6 cellular contexts compared by ENCODE assay signal in the genomic region with DNA sequence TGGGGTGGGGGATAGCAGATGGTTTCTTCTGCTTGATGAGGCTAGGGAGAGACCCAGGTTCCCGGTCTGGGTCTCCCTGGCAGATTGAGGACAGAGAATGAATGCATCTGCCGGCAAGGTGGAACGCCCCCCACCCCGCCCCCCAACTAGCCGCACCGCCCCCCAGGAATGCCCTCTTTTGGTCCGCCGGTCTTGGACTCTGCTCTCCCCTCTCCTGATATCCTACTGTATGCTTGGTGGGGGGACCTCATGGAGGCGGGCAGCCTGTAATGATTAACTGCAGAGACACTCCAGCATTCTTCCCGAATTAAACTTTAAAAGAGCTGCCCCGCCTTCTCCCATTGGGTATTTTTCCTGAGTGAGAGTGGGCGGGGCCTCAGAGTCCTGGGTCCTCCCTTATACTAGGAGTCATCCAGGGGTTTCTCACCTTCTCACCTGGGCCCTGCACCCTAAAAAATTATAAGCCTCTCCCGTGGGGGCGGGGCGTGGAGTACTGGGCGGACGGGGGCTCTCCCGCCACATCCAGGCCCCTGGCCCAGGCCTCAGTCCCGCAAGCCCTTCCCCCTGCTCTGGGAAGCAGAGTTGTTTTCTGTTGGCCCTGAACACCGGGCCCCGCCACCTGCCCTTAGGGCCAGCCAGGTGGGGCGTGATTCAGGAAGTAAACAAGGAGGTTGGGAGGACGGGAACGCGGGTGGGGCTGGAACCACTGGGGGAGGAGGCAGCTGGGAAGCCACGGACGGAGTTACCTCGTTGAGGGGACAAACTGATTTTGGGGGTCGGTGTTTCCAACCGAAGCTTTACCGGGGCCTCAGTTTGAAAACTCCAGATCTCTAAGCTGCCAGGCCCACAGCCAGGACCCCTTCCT. TPM values are rescaled to one million over a fixed set of nuclear protein-coding genes. Genes with fewer than 3 reads are reported as not detected.
DNase-seq lines count a peak whose midpoint lies in the region; ATAC-seq, FAIRE-seq and TF ChIP-seq lines count a peak whose summit lies in the region.

No MANE protein-coding gene starts in this region.

- H3K27ac ChIP-seq in parathyroid adenoma, result peak overlapping the region; percentile 95

- H3K9me3 ChIP-seq in parathyroid adenoma (ENCODE audit: control insufficient read depth, low read length), result no peaks in the 10 kb centered on the region

- H3K9ac ChIP-seq in parathyroid adenoma, result no peak overlapping the region

- no peaks in the 10 kb centered on the region for H3K79me2 ChIP-seq in parathyroid adenoma

- peaks cover 4% of the 10 kb centered on the region for H3K4me1 ChIP-seq in parathyroid adenoma

- H3K4me3 ChIP-seq in bronchial epithelial cell (ENCODE audit: low read depth, low read length) (peak overlapping the region; percentile 52), parathyroid adenoma (ENCODE audit: low read depth, low read length) (peak overlapping the region; percentile 87)

- peak overlapping the region; percentile 99 for H3K4me2 ChIP-seq in parathyroid adenoma (ENCODE audit: low read length)

- TF ChIP-seq CTCF in bronchial epithelial cell (IDR thresholded peaks at IDR 0.05; ENCODE audit: insufficient read depth, low read length, severe bottlenecking), result no peak
- no peak for TF ChIP-seq CTCF in parathyroid adenoma (IDR thresholded peaks at IDR 0.05)

- ATAC-seq in GM21576 (IDR thresholded peaks at IDR 0.05; ENCODE audit: unreplicated experiment), result no peak

- peaks cover 12% of the 10 kb centered on the region for H3K36me3 ChIP-seq in bronchial epithelial cell (ENCODE audit: control insufficient read depth, insufficient read depth, low read length)
- H3K36me3 ChIP-seq in parathyroid adenoma (ENCODE audit: control insufficient read depth, insufficient read depth, low read length), result no peaks in the 10 kb centered on the region

- FAIRE-seq in bronchial epithelial cell (lab: Jason Lieb, UNC) (no peak), HTR-8/SVneo (lab: Jason Lieb, UNC) (no peak)

- peak overlapping the region; percentile 84 for H2AFZ ChIP-seq in parathyroid adenoma

- DNase-seq in NCI-H128 (lab: John Stamatoyannopoulos, UW; ENCODE audit: unreplicated experiment) (peak; percentile 51), bronchial epithelial cell (ENCODE audit: low read depth) (peak; percentile 79), NAMALWA (ENCODE audit: low spot score) (no peak), HTR-8/SVneo (ENCODE audit: insufficient read length, low spot score) (no peak)

- no peaks in the 10 kb centered on the region for H3K27me3 ChIP-seq in bronchial epithelial cell (ENCODE audit: control insufficient read depth, insufficient read depth, low read length)
- H3K27me3 ChIP-seq in parathyroid adenoma (ENCODE audit: control insufficient read depth, insufficient read depth, low read length), result no peaks in the 10 kb centered on the region

RNA-seq across cellular contexts. Expression of a gene that starts 1.5 kb away (rescaled TPM):
- total RNA-seq in bronchial epithelial cell, result 9.0 and 14.0 TPM in 2 replicates

RNA-seq across cellular contexts. Expression of a gene that starts 8.9 kb away (rescaled TPM):
- 26.6 and 34.1 TPM in 2 replicates for total RNA-seq in bronchial epithelial cell

RNA-seq across cellular contexts. Expression of a gene that starts 39.4 kb away (rescaled TPM):
- total RNA-seq in bronchial epithelial cell, result 32.1 and 62.3 TPM in 2 replicates

RNA-seq across cellular contexts. Expression of a gene that starts 51.4 kb away (rescaled TPM):
- total RNA-seq in bronchial epithelial cell, result 10.8 TPM in 2 replicates

Comparison
In these comparisons a context has a peak if more than half of its experiments do, and no peak if none do; other contexts are left out.
1. DNase-seq: peak in NCI-H128 (single experiment) and bronchial epithelial cell (single experiment); none in NAMALWA (single experiment) and HTR-8/SVneo (single experiment).